ENCODE assay signal across 19 cellular contexts in the genomic region with DNA sequence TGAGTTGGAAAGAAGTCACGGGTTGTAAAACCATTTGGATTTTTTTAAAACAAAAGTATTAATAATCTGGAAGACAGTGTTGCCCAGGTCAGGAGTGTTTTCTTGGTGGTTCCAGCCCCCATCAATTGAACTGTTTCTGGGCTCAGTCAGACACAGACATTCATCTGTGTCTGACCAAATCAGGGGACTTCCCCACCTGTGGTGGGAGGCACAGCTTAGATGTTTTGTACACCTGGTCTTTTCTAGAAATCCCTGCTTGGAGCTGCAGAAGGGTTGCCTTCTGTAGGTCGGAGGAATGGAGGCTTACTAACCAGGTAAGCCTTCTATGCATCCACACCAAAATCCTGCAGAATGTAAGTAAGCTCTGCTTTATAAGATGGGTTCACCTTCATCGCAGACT.
DNase-seq lines count a peak whose midpoint lies in the region; ATAC-seq and TF ChIP-seq lines count a peak whose summit lies in the region.
"Had no signal": no experiment of that assay in that cellular context is flagged by ENCODE, and none has a peak within 500 bp of the region (broad histone marks: within the 10 kb centered on the region; RNA-seq: fewer than 3 reads in every experiment).

No MANE protein-coding gene starts in this region.

- no peak overlapping the region for H3K4me3 Mint-ChIP-seq in stimulated activated naive CD8-positive, alpha-beta T cell treated with anti-CD3 and anti-CD28 coated beads, Interleukin-15, amount 100 ng/mL, for 72 hours
- H3K4me3 Mint-ChIP-seq in activated naive CD8-positive, alpha-beta T cell treated with anti-CD3 and anti-CD28 coated beads, Interleukin-2, amount 50 U/mL, for 24 hours: no peak overlapping the region
- H3K4me3 Mint-ChIP-seq in stimulated activated memory B cell treated with anti-CD40 and anti-IgM and Interleukin-4, amounts not matched to agents 10 μg/mL and 1 μg/mL and 100 μg/mL, for 72 hours: no peak overlapping the region
- H3K4me3 Mint-ChIP-seq: CD4-positive, alpha-beta memory T cell; HFFc6 had no signal

- TF ChIP-seq CTCF in KMS-11 (conservative IDR thresholded peaks at IDR 0.05; ENCODE audit: low read depth, low read length) (no peak), osteoblast (IDR thresholded peaks at IDR 0.05; ENCODE audit: extremely low read depth, low read depth, low read length) (no peak)

- H3K79me2 ChIP-seq in KMS-11 (ENCODE audit: insufficient read depth, low read depth): no peaks in the 10 kb centered on the region
- no peaks in the 10 kb centered on the region for H3K79me2 ChIP-seq in osteoblast (ENCODE audit: insufficient read depth, low read length)

- H3K4me3 ChIP-seq in KMS-11 (IDR thresholded peaks at IDR 0.05; ENCODE audit: insufficient read depth, low read depth, low read length) (no peak overlapping the region), osteoblast (ENCODE audit: insufficient read depth, low read length) (no peak overlapping the region)

- H3K9me3 Mint-ChIP-seq in stimulated activated naive CD8-positive, alpha-beta T cell treated with anti-CD3 and anti-CD28 coated beads, Interleukin-15, amount 100 ng/mL, for 72 hours: no peaks in the 10 kb centered on the region
- no peaks in the 10 kb centered on the region for H3K9me3 Mint-ChIP-seq in activated naive CD8-positive, alpha-beta T cell treated with anti-CD3 and anti-CD28 coated beads, Interleukin-2, amount 50 U/mL, for 24 hours
- no peaks in the 10 kb centered on the region for H3K9me3 Mint-ChIP-seq in stimulated activated memory B cell treated with anti-CD40 and anti-IgM and Interleukin-4, amounts not matched to agents 10 μg/mL and 1 μg/mL and 100 μg/mL, for 72 hours
- H3K9me3 Mint-ChIP-seq: CD4-positive, alpha-beta memory T cell; HFFc6 had no signal

- no peaks in the 10 kb centered on the region for H3K9me3 ChIP-seq in osteoblast (ENCODE audit: low read depth, low read length)

- H3K27me3 ChIP-seq in KMS-11 (ENCODE audit: insufficient read depth, low read depth) (no peaks in the 10 kb centered on the region), osteoblast (ENCODE audit: insufficient read depth, low read length) (no peaks in the 10 kb centered on the region)

- DNase-seq in stimulated activated naive CD8-positive, alpha-beta T cell treated with anti-CD3 and anti-CD28 coated beads, Interleukin-15, amount 100 ng/mL, for 72 hours: no peak
- DNase-seq in stimulated activated naive CD8-positive, alpha-beta T cell treated with anti-CD3 and anti-CD28 coated beads, Interleukin-15, Interleukin-2, amounts not matched to agents 100 U/mL and 50 U/mL, for 24 hours: no peak
- no peak for DNase-seq in activated naive CD8-positive, alpha-beta T cell treated with anti-CD3 and anti-CD28 coated beads, Interleukin-2, amount 50 U/mL, for 24 hours
- DNase-seq in osteoblast (ENCODE audit: insufficient read length, low spot score, missing footprints): no peak
- DNase-seq: ACHN; AML-193; CD4-positive, alpha-beta memory T cell; GDM1; HFFc6; NCI-H1105 treated with DMSO at 0.1 percent for 48 hours; NCI-H187; NCI-H226; NCI-H524 treated with DMSO at 0.1 percent for 48 hours; Right ventricle myocardium superior had no signal

- no peak overlapping the region for H3K27ac Mint-ChIP-seq in stimulated activated naive CD8-positive, alpha-beta T cell treated with anti-CD3 and anti-CD28 coated beads, Interleukin-15, amount 100 ng/mL, for 72 hours
- peak overlapping the region; percentile 52 for H3K27ac Mint-ChIP-seq in activated naive CD8-positive, alpha-beta T cell treated with anti-CD3 and anti-CD28 coated beads, Interleukin-2, amount 50 U/mL, for 24 hours
- H3K27ac Mint-ChIP-seq in stimulated activated memory B cell treated with anti-CD40 and anti-IgM and Interleukin-4, amounts not matched to agents 10 μg/mL and 1 μg/mL and 100 μg/mL, for 72 hours: peak overlapping the region; percentile 76

- H3K4me2 ChIP-seq in KMS-11 (peak overlapping the region; percentile 50), osteoblast (ENCODE audit: insufficient read depth, low read length) (no peak overlapping the region)

- H3K4me1 Mint-ChIP-seq in stimulated activated naive CD8-positive, alpha-beta T cell treated with anti-CD3 and anti-CD28 coated beads, Interleukin-15, amount 100 ng/mL, for 72 hours: peaks cover 25% of the 10 kb centered on the region
- H3K4me1 Mint-ChIP-seq in activated naive CD8-positive, alpha-beta T cell treated with anti-CD3 and anti-CD28 coated beads, Interleukin-2, amount 50 U/mL, for 24 hours: peaks cover 12% of the 10 kb centered on the region
- H3K4me1 Mint-ChIP-seq in stimulated activated memory B cell treated with anti-CD40 and anti-IgM and Interleukin-4, amounts not matched to agents 10 μg/mL and 1 μg/mL and 100 μg/mL, for 72 hours: peaks cover 15% of the 10 kb centered on the region

- H3K4me1 ChIP-seq in KMS-11 (ENCODE audit: low read depth, poor library complexity, severe bottlenecking) (peaks cover 54% of the 10 kb centered on the region), osteoblast (ENCODE audit: insufficient read depth, low read length) (no peaks in the 10 kb centered on the region)

- H2AFZ ChIP-seq in KMS-11 (ENCODE audit: low read depth): no peak overlapping the region
- no peak overlapping the region for H2AFZ ChIP-seq in osteoblast (ENCODE audit: low read length)

- peaks cover 4% of the 10 kb centered on the region for H3K36me3 Mint-ChIP-seq in activated naive CD8-positive, alpha-beta T cell treated with anti-CD3 and anti-CD28 coated beads, Interleukin-2, amount 50 U/mL, for 24 hours (ENCODE audit: low read depth)
- H3K36me3 Mint-ChIP-seq in stimulated activated memory B cell treated with anti-CD40 and anti-IgM and Interleukin-4, amounts not matched to agents 10 μg/mL and 1 μg/mL and 100 μg/mL, for 72 hours: peaks cover 33% of the 10 kb centered on the region

- peak; percentile 42 for ATAC-seq in stimulated activated naive CD8-positive, alpha-beta T cell treated with anti-CD3 and anti-CD28 coated beads, Interleukin-15, amount 100 ng/mL, for 72 hours
- ATAC-seq in stimulated activated naive CD8-positive, alpha-beta T cell treated with anti-CD3 and anti-CD28 coated beads, Interleukin-15, Interleukin-2, amounts not matched to agents 100 U/mL and 50 U/mL, for 24 hours: no peak
- no peak for ATAC-seq in activated naive CD8-positive, alpha-beta T cell treated with anti-CD3 and anti-CD28 coated beads, Interleukin-2, amount 50 U/mL, for 24 hours
- ATAC-seq in stimulated activated memory B cell treated with anti-CD40 and anti-IgM and Interleukin-4, amounts not matched to agents 10 μg/mL and 1 μg/mL and 100 μg/mL, for 72 hours: peak; percentile 59
- no peak for ATAC-seq in esophagus mucosa
- ATAC-seq in HG03139 (IDR thresholded peaks at IDR 0.05; ENCODE audit: unreplicated experiment): no peak
- ATAC-seq: SK-N-SH treated with all-trans-retinoic acid at 6 μM for 48 hours had no signal

- no peak overlapping the region for H3K9ac ChIP-seq in KMS-11

- no peaks in the 10 kb centered on the region for H3K36me3 ChIP-seq in KMS-11 (ENCODE audit: insufficient read depth)
- H3K36me3 ChIP-seq in osteoblast (ENCODE audit: insufficient read depth, low read length): peaks cover 33% of the 10 kb centered on the region

- H3K27me3 Mint-ChIP-seq in stimulated activated naive CD8-positive, alpha-beta T cell treated with anti-CD3 and anti-CD28 coated beads, Interleukin-15, amount 100 ng/mL, for 72 hours: no peaks in the 10 kb centered on the region
- no peaks in the 10 kb centered on the region for H3K27me3 Mint-ChIP-seq in activated naive CD8-positive, alpha-beta T cell treated with anti-CD3 and anti-CD28 coated beads, Interleukin-2, amount 50 U/mL, for 24 hours
- no peaks in the 10 kb centered on the region for H3K27me3 Mint-ChIP-seq in stimulated activated memory B cell treated with anti-CD40 and anti-IgM and Interleukin-4, amounts not matched to agents 10 μg/mL and 1 μg/mL and 100 μg/mL, for 72 hours
- H3K27me3 Mint-ChIP-seq: CD4-positive, alpha-beta memory T cell had no signal

- H4K20me1 ChIP-seq in KMS-11 (ENCODE audit: insufficient read depth): no peaks in the 10 kb centered on the region
- H4K20me1 ChIP-seq in osteoblast (ENCODE audit: insufficient read depth, low read length): no peaks in the 10 kb centered on the region

- peak overlapping the region; percentile 9; the same call in 1 of the 2 replicates for H3K27ac ChIP-seq in KMS-11
- no peak overlapping the region for H3K27ac ChIP-seq in osteoblast (ENCODE audit: low read depth, low read length)

Comparison
In these comparisons a context has a peak if more than half of its experiments do, and no peak if none do; other contexts are left out.
1. ATAC-seq: peak in stimulated activated naive CD8-positive, alpha-beta T cell treated with anti-CD3 and anti-CD28 coated beads, Interleukin-15, amount 100 ng/mL, for 72 hours (single experiment) and stimulated activated memory B cell treated with anti-CD40 and anti-IgM and Interleukin-4, amounts not matched to agents 10 μg/mL and 1 μg/mL and 100 μg/mL, for 72 hours (single experiment); none in stimulated activated naive CD8-positive, alpha-beta T cell treated with anti-CD3 and anti-CD28 coated beads, Interleukin-15, Interleukin-2, amounts not matched to agents 100 U/mL and 50 U/mL, for 24 hours (single experiment), activated naive CD8-positive, alpha-beta T cell treated with anti-CD3 and anti-CD28 coated beads, Interleukin-2, amount 50 U/mL, for 24 hours (single experiment), esophagus mucosa (single experiment) and HG03139 (single experiment).
2. H3K27ac Mint-ChIP-seq: peak in activated naive CD8-positive, alpha-beta T cell treated with anti-CD3 and anti-CD28 coated beads, Interleukin-2, amount 50 U/mL, for 24 hours (single experiment) and stimulated activated memory B cell treated with anti-CD40 and anti-IgM and Interleukin-4, amounts not matched to agents 10 μg/mL and 1 μg/mL and 100 μg/mL, for 72 hours (single experiment); none in stimulated activated naive CD8-positive, alpha-beta T cell treated with anti-CD3 and anti-CD28 coated beads, Interleukin-15, amount 100 ng/mL, for 72 hours (0 of 2).